In genomic region chr20:47440857-47441773, GRCh38 we compare ENCODE assay signal across 13 cellular contexts.
DNase-seq lines count a peak whose midpoint lies in the region; ATAC-seq and TF ChIP-seq lines count a peak whose summit lies in the region.
"Had no signal": no experiment of that assay in that cellular context is flagged by ENCODE, and none has a peak within 500 bp of the region (broad histone marks: within the 10 kb centered on the region; RNA-seq: fewer than 3 reads in every experiment).

No MANE protein-coding gene starts in this region.

- no peaks in the 10 kb centered on the region for H3K27me3 ChIP-seq in cardiac muscle cell
- H3K27me3 ChIP-seq in heart left ventricle, result no peaks in the 10 kb centered on the region

- H3K36me3 ChIP-seq in cardiac muscle cell (no peaks in the 10 kb centered on the region), heart left ventricle (no peaks in the 10 kb centered on the region)

- no peak for TF ChIP-seq CTCF in cardiac muscle cell (IDR thresholded peaks at IDR 0.05; ENCODE audit: low read depth, low read length)
- TF ChIP-seq CTCF in heart left ventricle (IDR thresholded peaks at IDR 0.05), result no peak
- TF ChIP-seq CTCF in RWPE1 (conservative IDR thresholded peaks at IDR 0.05; ENCODE audit: low read depth), result no peak
- TF ChIP-seq CTCF in fibroblast of pulmonary artery (IDR thresholded peaks at IDR 0.05; ENCODE audit: low read length, missing control alignments), result no peak

- DNase-seq in cardiac muscle cell (ENCODE audit: low read depth in 1 of 2, low spot score in 1 of 2) (peak; percentile 20 to 36), heart left ventricle (no peak), RWPE1 (ENCODE audit: low spot score) (peak; percentile 84), fibroblast of pulmonary artery (ENCODE audit: low read depth) (peak; percentile 43), NCI-H2227 (lab: John Stamatoyannopoulos, UW; ENCODE audit: unreplicated experiment) (no peak), NCI-H510A (lab: John Stamatoyannopoulos, UW) (no peak)
- DNase-seq: activated CD4-positive, alpha-beta T cell treated with anti-CD3 and anti-CD28 coated beads for 4 hours; activated T-cell treated with anti-CD3 and anti-CD28 coated beads, Interleukin-2, amount 50 U/mL, for 4 hours; DMS 273 treated with DMSO at 0.1 percent for 48 hours; NCI-H146 had no signal

- CTCF ChIA-PET in RWPE1 (lab: Yijun Ruan, JAX), result interaction anchor here (0.6 to 1.0 kb wide), 2 partner anchors 52 to 175 kb away, joined by 3 to 4 read pairs; no protein-coding TSS in a partner anchor

- POLR2A ChIA-PET in RWPE1 (lab: Yijun Ruan, JAX; ENCODE audit: low non-redundant PET), result no interaction called here

- H3K4me1 ChIP-seq in cardiac muscle cell (ENCODE audit: low read depth) (no peaks in the 10 kb centered on the region), heart left ventricle (peaks cover 0 to 12% (median 0%) of the 10 kb centered on the region in 12 donors)

- H3K4me3 ChIP-seq in cardiac muscle cell (no peak overlapping the region), heart left ventricle (no peak overlapping the region), fibroblast of pulmonary artery (replicated peaks; ENCODE audit: low read depth, low read length) (no peak overlapping the region)
- H3K4me3 ChIP-seq: smooth muscle cell had no signal

- intact Hi-C loops in heart left ventricle (cut with DNase I), result no loop called here

- 60 to 66% (median 65%) methylated on average over 7 of the region's 7 CpGs for WGBS in heart left ventricle, 4 donors

- TF ChIP-seq POLR2A in heart left ventricle (IDR thresholded peaks at IDR 0.05), result no peak

- H3K27ac ChIP-seq in cardiac muscle cell, result no peak overlapping the region
- H3K27ac ChIP-seq in heart left ventricle, result no peak overlapping the region
- H3K27ac ChIP-seq in RWPE1, result peak overlapping the region; percentile 10; the same call in 1 of the 2 replicates

- H3K9me3 ChIP-seq in cardiac muscle cell (ENCODE audit: low read depth) (no peaks in the 10 kb centered on the region), heart left ventricle (no peaks in the 10 kb centered on the region)

- ATAC-seq in heart left ventricle, result no peak
- no peak for ATAC-seq in HG03175 (IDR thresholded peaks at IDR 0.05; ENCODE audit: unreplicated experiment)
- no peak for ATAC-seq in HG03139 (IDR thresholded peaks at IDR 0.05; ENCODE audit: unreplicated experiment)
- ATAC-seq: activated T-cell treated with anti-CD3 and anti-CD28 coated beads, Interleukin-2, amount 50 U/mL, for 4 hours had no signal

Comparison
In these comparisons a context has a peak if more than half of its experiments do, and no peak if none do; other contexts are left out.
1. DNase-seq: peak in cardiac muscle cell (2 of 2), RWPE1 (single experiment) and fibroblast of pulmonary artery (single experiment); none in heart left ventricle (0 of 5), NCI-H2227 (single experiment) and NCI-H510A (single experiment).